Comparison of ENCODE assay signal across 31 cellular contexts in genomic region chr15:73378089-73378488, GRCh38. TPM values are rescaled to one million over a fixed set of nuclear protein-coding genes. Genes with fewer than 3 reads are reported as not detected.
"Had no signal": no experiment of that assay in that cellular context is flagged by ENCODE, and none has a peak within 500 bp of the region (broad histone marks: within the 10 kb centered on the region; RNA-seq: fewer than 3 reads in every experiment).

No MANE protein-coding gene starts in this region.

- ATAC-seq: esophagus mucosa; left lobe of liver; mucosa of descending colon; natural killer cell treated with Interleukin-12 subunit alpha and Interleukin-12 subunit beta and Interleukin-15 and Interleukin-18, amount 100 ng/mL, for 72 hours; upper lobe of right lung had no signal

- H3K9me3 ChIP-seq: ascending aorta, suprapubic skin, upper lobe of right lung had no signal

- H3K4me3 Mint-ChIP-seq: activated CD4-positive, alpha-beta memory T cell treated with anti-CD3 and anti-CD28 coated beads, Interleukin-2, amount 10 ng/mL, durations not matched to agents 7 days and 5 days; activated CD4-positive, alpha-beta T cell treated with anti-CD3 and anti-CD28 coated beads, Interleukin-2, amount 10 ng/mL, durations not matched to agents 7 days and 5 days; activated naive CD4-positive, alpha-beta T cell treated with anti-CD3 and anti-CD28 coated beads, Interleukin-2, amount 10 ng/mL, durations not matched to agents 7 days and 5 days; activated naive CD8-positive, alpha-beta T cell treated with anti-CD3 and anti-CD28 coated beads, Interleukin-2, amount 10 ng/mL, durations not matched to agents 7 days and 5 days; activated T-cell treated with anti-CD3 and anti-CD28 coated beads, Interleukin-2, amount 50 U/mL, for 24 hours; brain; endodermal cell; natural killer cell treated with Interleukin-12 subunit alpha and Interleukin-12 subunit beta and Interleukin-15 and Interleukin-18, amount 100 ng/mL, for 72 hours had no signal

- H3K4me1 ChIP-seq: ascending aorta, suprapubic skin, tibial artery, upper lobe of right lung had no signal

- H3K27me3 ChIP-seq: ascending aorta had no signal

- H3K4me1 Mint-ChIP-seq: activated CD4-positive, alpha-beta memory T cell treated with anti-CD3 and anti-CD28 coated beads, Interleukin-2, amount 10 ng/mL, durations not matched to agents 7 days and 5 days; activated CD4-positive, alpha-beta T cell treated with anti-CD3 and anti-CD28 coated beads, Interleukin-2, amount 10 ng/mL, durations not matched to agents 7 days and 5 days; activated naive CD4-positive, alpha-beta T cell treated with anti-CD3 and anti-CD28 coated beads, Interleukin-2, amount 10 ng/mL, durations not matched to agents 7 days and 5 days; activated naive CD8-positive, alpha-beta T cell treated with anti-CD3 and anti-CD28 coated beads, Interleukin-2, amount 10 ng/mL, durations not matched to agents 7 days and 5 days had no signal

- H3K4me2 ChIP-seq: smooth muscle cell had no signal

- H3K4me3 ChIP-seq: ascending aorta, lung, mucosa of descending colon, smooth muscle cell, suprapubic skin, tibial artery, upper lobe of right lung had no signal

- H3K27ac ChIP-seq: ascending aorta, suprapubic skin, tibial artery, upper lobe of right lung had no signal

- DNase-seq: activated CD4-positive, alpha-beta memory T cell treated with anti-CD3 and anti-CD28 coated beads, Interleukin-2, amount 10 ng/mL, durations not matched to agents 7 days and 5 days; activated CD4-positive, alpha-beta T cell treated with anti-CD3 and anti-CD28 coated beads for 1 hour; activated CD4-positive, alpha-beta T cell treated with anti-CD3 and anti-CD28 coated beads, Interleukin-2, amount 10 ng/mL, durations not matched to agents 7 days and 5 days; activated CD8-positive, alpha-beta memory T cell treated with anti-CD3 and anti-CD28 coated beads, Interleukin-2, amount 50 U/mL, for 48 hours; activated gamma-delta T cell; activated naive CD4-positive, alpha-beta T cell treated with anti-CD3 and anti-CD28 coated beads, Interleukin-2, amount 10 ng/mL, durations not matched to agents 7 days and 5 days; activated naive CD8-positive, alpha-beta T cell treated with anti-CD3 and anti-CD28 coated beads, Interleukin-2, amount 10 ng/mL, durations not matched to agents 7 days and 5 days; activated T-cell treated with anti-CD3 and anti-CD28 coated beads, Interleukin-2, amount 50 U/mL, for 24 hours; caudate nucleus; cortex of kidney; endodermal cell; foreskin fibroblast; head of caudate nucleus; mesendoderm; mucosa of descending colon; stimulated activated CD4-positive, alpha-beta T cell treated with anti-CD3 and anti-CD28 coated beads, Interleukin-2, amount 100 ng/mL, for 24 hours; stimulated activated naive CD4-positive, alpha-beta T cell; T-helper 2 cell; tibial artery; upper lobe of right lung had no signal

- H3K36me3 ChIP-seq: ascending aorta, suprapubic skin, tibial artery, upper lobe of right lung had no signal

- H3K36me3 Mint-ChIP-seq: activated naive CD8-positive, alpha-beta T cell treated with anti-CD3 and anti-CD28 coated beads, Interleukin-2, amount 10 ng/mL, durations not matched to agents 7 days and 5 days; brain had no signal

- H3K27ac Mint-ChIP-seq: activated CD4-positive, alpha-beta memory T cell treated with anti-CD3 and anti-CD28 coated beads, Interleukin-2, amount 10 ng/mL, durations not matched to agents 7 days and 5 days; activated CD4-positive, alpha-beta T cell treated with anti-CD3 and anti-CD28 coated beads, Interleukin-2, amount 10 ng/mL, durations not matched to agents 7 days and 5 days; activated naive CD4-positive, alpha-beta T cell treated with anti-CD3 and anti-CD28 coated beads, Interleukin-2, amount 10 ng/mL, durations not matched to agents 7 days and 5 days; activated naive CD8-positive, alpha-beta T cell treated with anti-CD3 and anti-CD28 coated beads, Interleukin-2, amount 10 ng/mL, durations not matched to agents 7 days and 5 days; activated T-cell treated with anti-CD3 and anti-CD28 coated beads, Interleukin-2, amount 50 U/mL, for 24 hours; brain; endodermal cell; natural killer cell treated with Interleukin-12 subunit alpha and Interleukin-12 subunit beta and Interleukin-15 and Interleukin-18, amount 100 ng/mL, for 72 hours had no signal

RNA-seq across cellular contexts. Expression of gene HCN4, which starts 9.3 kb away (rescaled TPM):
- total RNA-seq: activated CD4-positive, alpha-beta memory T cell treated with anti-CD3 and anti-CD28 coated beads, Interleukin-2, amount 10 ng/mL, durations not matched to agents 7 days and 5 days; activated CD4-positive, alpha-beta T cell treated with anti-CD3 and anti-CD28 coated beads, Interleukin-2, amount 10 ng/mL, durations not matched to agents 7 days and 5 days; activated naive CD8-positive, alpha-beta T cell treated with anti-CD3 and anti-CD28 coated beads, Interleukin-2, amount 10 ng/mL, durations not matched to agents 7 days and 5 days; ascending aorta; esophagus mucosa; left lobe of liver; myocyte; natural killer cell treated with Interleukin-12 subunit alpha and Interleukin-12 subunit beta and Interleukin-15 and Interleukin-18, amount 100 ng/mL, for 72 hours; osteoblast; posterior vena cava; smooth muscle cell had no signal
